26 cellular contexts compared by ENCODE assay signal in the genomic region with DNA sequence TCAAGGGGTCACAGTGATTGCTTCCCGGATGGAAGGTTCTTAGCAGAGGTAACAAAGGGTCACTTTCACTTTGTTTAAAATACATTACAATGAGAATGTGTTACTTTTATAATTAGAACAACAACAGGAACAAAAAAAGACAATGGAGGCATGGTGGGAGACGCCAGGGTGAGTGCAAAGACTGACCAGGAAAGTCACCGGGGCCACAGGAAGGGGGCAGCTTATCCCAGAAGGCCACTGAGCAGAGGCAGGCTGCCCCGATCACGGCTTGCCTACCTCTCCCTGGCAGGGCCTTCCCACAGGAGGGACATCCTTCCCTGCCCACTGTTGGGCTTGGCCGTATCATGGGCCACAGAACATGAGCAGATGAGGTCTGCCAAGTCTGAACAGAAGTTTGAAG. TPM values are rescaled to one million over a fixed set of nuclear protein-coding genes. Genes with fewer than 3 reads are reported as not detected.
"Had no signal": no experiment of that assay in that cellular context is flagged by ENCODE, and none has a peak within 500 bp of the region (broad histone marks: within the 10 kb centered on the region; RNA-seq: fewer than 3 reads in every experiment).

No MANE protein-coding gene starts in this region.

- H3K4me3 ChIP-seq: breast epithelium had no signal

- H3K36me3 Mint-ChIP-seq: activated CD8-positive, alpha-beta memory T cell treated with anti-CD3 and anti-CD28 coated beads, Interleukin-2, amount 10 ng/mL, durations not matched to agents 7 days and 5 days; activated naive CD4-positive, alpha-beta T cell treated with anti-CD3 and anti-CD28 coated beads, Interleukin-2, amount 50 U/mL, for 24 hours had no signal

- H3K4me1 Mint-ChIP-seq: activated CD8-positive, alpha-beta memory T cell treated with anti-CD3 and anti-CD28 coated beads, Interleukin-2, amount 10 ng/mL, durations not matched to agents 7 days and 5 days; activated naive CD4-positive, alpha-beta T cell treated with anti-CD3 and anti-CD28 coated beads, Interleukin-2, amount 50 U/mL, for 24 hours had no signal

- H3K4me1 ChIP-seq: breast epithelium had no signal

- ATAC-seq: activated CD8-positive, alpha-beta memory T cell treated with anti-CD3 and anti-CD28 coated beads, Interleukin-2, amount 10 ng/mL, durations not matched to agents 7 days and 5 days; PC-3; T-helper 17 cell had no signal

- H3K9me3 Mint-ChIP-seq: activated naive CD4-positive, alpha-beta T cell treated with anti-CD3 and anti-CD28 coated beads, Interleukin-2, amount 50 U/mL, for 24 hours; activated T-cell treated with anti-CD3 and anti-CD28 coated beads, Interleukin-2, amount 50 U/mL, for 24 hours; activated T-helper 1 cell treated with anti-CD3 and anti-CD28 coated beads, Interleukin-12 subunit alpha, Interleukin-12 subunit beta, Interleukin-2, Interleukin-4 antibody, amounts not matched to agents 30 ng/mL and 10 ng/mL and 1 ng/mL, durations not matched to agents 14 hours and 24 hours and 36 hours had no signal

- H3K36me3 ChIP-seq: breast epithelium had no signal

- H3K4me3 Mint-ChIP-seq: activated CD8-positive, alpha-beta memory T cell treated with anti-CD3 and anti-CD28 coated beads, Interleukin-2, amount 10 ng/mL, durations not matched to agents 7 days and 5 days; activated naive CD4-positive, alpha-beta T cell treated with anti-CD3 and anti-CD28 coated beads, Interleukin-2, amount 50 U/mL, for 24 hours; activated T-cell treated with anti-CD3 and anti-CD28 coated beads, Interleukin-2, amount 50 U/mL, for 24 hours; activated T-helper 1 cell treated with anti-CD3 and anti-CD28 coated beads, Interleukin-12 subunit alpha, Interleukin-12 subunit beta, Interleukin-2, Interleukin-4 antibody, amounts not matched to agents 30 ng/mL and 10 ng/mL and 1 ng/mL, durations not matched to agents 14 hours and 24 hours and 36 hours; T-helper 17 cell had no signal

- H3K9me3 ChIP-seq: breast epithelium had no signal

- DNase-seq: activated CD4-positive, alpha-beta T cell treated with anti-CD3 and anti-CD28 coated beads for 48 hours; activated CD4-positive, alpha-beta T cell treated with anti-CD3 and anti-CD28 coated beads, Interleukin-2, amount 50 U/mL, for 4 hours; activated CD4-positive, CD25-positive, alpha-beta regulatory T cell treated with anti-CD3 and anti-CD28 coated beads, Interleukin-2, amount 50 U/mL, for 72 hours; activated CD8-positive, alpha-beta memory T cell treated with anti-CD3 and anti-CD28 coated beads, Interleukin-2, amount 10 ng/mL, durations not matched to agents 7 days and 5 days; activated effector memory CD4-positive, alpha-beta T cell treated with Interleukin-2 at 50 U/mL for 16 hours; activated naive CD4-positive, alpha-beta T cell; activated T-cell treated with anti-CD3 and anti-CD28 coated beads, Interleukin-2, amount 50 U/mL, for 24 hours; aorta; caudate nucleus; KG1; NCI-H1048; NCI-H1417; NCI-H2029; NCI-H2107; NCI-H2171 treated with DMSO at 0.1 percent for 48 hours; NCI-H226; NCI-H526; NCI-H774; NK-92 treated with Interleukin-12 subunit alpha and Interleukin-12 subunit beta, amount 100 ng/mL, for 24 hours; PC-3; SHP77 treated with DMSO at 0.1 percent for 48 hours; T-helper 17 cell had no signal

- H3K27ac ChIP-seq: breast epithelium had no signal

- H3K27ac Mint-ChIP-seq: activated CD8-positive, alpha-beta memory T cell treated with anti-CD3 and anti-CD28 coated beads, Interleukin-2, amount 10 ng/mL, durations not matched to agents 7 days and 5 days; activated naive CD4-positive, alpha-beta T cell treated with anti-CD3 and anti-CD28 coated beads, Interleukin-2, amount 50 U/mL, for 24 hours; activated T-cell treated with anti-CD3 and anti-CD28 coated beads, Interleukin-2, amount 50 U/mL, for 24 hours; activated T-helper 1 cell treated with anti-CD3 and anti-CD28 coated beads, Interleukin-12 subunit alpha, Interleukin-12 subunit beta, Interleukin-2, Interleukin-4 antibody, amounts not matched to agents 30 ng/mL and 10 ng/mL and 1 ng/mL, durations not matched to agents 14 hours and 24 hours and 36 hours; T-helper 17 cell had no signal

RNA-seq across cellular contexts. Expression of gene ENO4, which starts 46.8 kb away (rescaled TPM):
- total RNA-seq: activated CD8-positive, alpha-beta memory T cell treated with anti-CD3 and anti-CD28 coated beads, Interleukin-2, amount 10 ng/mL, durations not matched to agents 7 days and 5 days; activated T-helper 1 cell treated with anti-CD3 and anti-CD28 coated beads, Interleukin-12 subunit alpha, Interleukin-12 subunit beta, Interleukin-2, Interleukin-4 antibody, amounts not matched to agents 30 ng/mL and 10 ng/mL and 1 ng/mL, durations not matched to agents 14 hours and 24 hours and 36 hours; M059J; PC-3; T-helper 17 cell had no signal
